Comparison of ENCODE assay signal across 20 cellular contexts in the genomic region with DNA sequence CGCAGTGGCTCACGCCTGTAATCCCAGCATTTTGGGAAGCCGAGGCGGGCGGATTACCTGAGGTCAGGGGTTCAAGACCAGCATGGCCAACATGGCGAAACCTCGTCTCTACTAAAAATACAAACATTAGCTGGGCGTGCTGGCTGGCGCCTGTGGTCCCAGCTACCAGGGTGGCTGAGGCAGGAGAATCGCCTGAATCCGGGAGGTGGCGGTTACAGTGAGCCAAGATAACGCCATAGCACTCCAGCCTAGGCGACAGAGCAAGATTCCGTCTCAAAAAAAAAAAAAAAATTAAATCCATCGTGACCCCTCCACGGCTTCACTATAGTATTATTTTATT. TPM values are rescaled to one million over a fixed set of nuclear protein-coding genes. Genes with fewer than 3 reads are reported as not detected.
DNase-seq lines count a peak whose midpoint lies in the region; ATAC-seq, FAIRE-seq and TF ChIP-seq lines count a peak whose summit lies in the region.
"Had no signal": no experiment of that assay in that cellular context is flagged by ENCODE, and none has a peak within 500 bp of the region (broad histone marks: within the 10 kb centered on the region; RNA-seq: fewer than 3 reads in every experiment).

No MANE protein-coding gene starts in this region.

- H3K27me3 ChIP-seq in spleen (replicated peaks in 1 of 7) (no peaks in the 10 kb centered on the region), osteoblast (ENCODE audit: insufficient read depth, low read length) (no peaks in the 10 kb centered on the region)
- H3K27me3 ChIP-seq: SJSA1 had no signal

- peaks cover 30% of the 10 kb centered on the region for H3K4me1 Mint-ChIP-seq in activated naive CD4-positive, alpha-beta T cell treated with anti-CD3 and anti-CD28 coated beads, Interleukin-2, amount 10 ng/mL, durations not matched to agents 7 days and 5 days
- H3K4me1 Mint-ChIP-seq in central memory CD8-positive, alpha-beta T cell = peaks cover 38% of the 10 kb centered on the region

- intact Hi-C loops in spleen (cut with DNase I; ENCODE audit: low total_unique reads) = no loop called here

- H3K27me3 Mint-ChIP-seq in activated naive CD4-positive, alpha-beta T cell treated with anti-CD3 and anti-CD28 coated beads, Interleukin-2, amount 10 ng/mL, durations not matched to agents 7 days and 5 days = no peaks in the 10 kb centered on the region
- no peaks in the 10 kb centered on the region for H3K27me3 Mint-ChIP-seq in central memory CD8-positive, alpha-beta T cell
- H3K27me3 Mint-ChIP-seq: activated naive CD8-positive, alpha-beta T cell; stimulated activated memory B cell treated with anti-CD40 and anti-IgM and Interleukin-4, amounts not matched to agents 10 μg/mL and 1 μg/mL and 100 μg/mL, for 72 hours had no signal

- CTCF ChIA-PET in activated naive CD4-positive, alpha-beta T cell treated with anti-CD3 and anti-CD28 coated beads, Interleukin-2, amount 10 ng/mL, durations not matched to agents 7 days and 5 days (lab: Charles Lee) = interaction anchor here (0.7 to 0.9 kb wide), 3 partner anchors 15 to 44 kb away, joined by 3 to 4 read pairs (median 4); no protein-coding TSS in a partner anchor
- CTCF ChIA-PET in RWPE1 (lab: Yijun Ruan, JAX) = interaction anchor here (0.6 to 0.8 kb wide), 5 partner anchors 22 to 1940 kb away, joined by 3 to 5 read pairs (median 3); no protein-coding TSS in a partner anchor

- no peak for DNase-seq in activated naive CD4-positive, alpha-beta T cell treated with anti-CD3 and anti-CD28 coated beads, Interleukin-2, amount 10 ng/mL, durations not matched to agents 7 days and 5 days
- no peak for DNase-seq in activated naive CD4-positive, alpha-beta T cell treated with anti-CD3 and anti-CD28 coated beads, Interleukin-2, amount 50 U/mL, for 16 hours
- DNase-seq in RWPE1 (ENCODE audit: low spot score) (no peak), spleen (peak; percentile 75), urothelium cell line (ENCODE audit: low spot score) (no peak), osteoblast (ENCODE audit: insufficient read length, low spot score, missing footprints) (no peak)
- no peak for DNase-seq in central memory CD8-positive, alpha-beta T cell (ENCODE audit: low spot score in 2 of 2)
- no peak for DNase-seq in central memory CD4-positive, alpha-beta T cell
- DNase-seq: NCI-H1048; NCI-H187; NCI-H526 treated with DMSO at 0.1 percent for 48 hours; small intestine; stimulated activated CD4-positive, alpha-beta T cell treated with anti-CD3 and anti-CD28 coated beads, Interleukin-2, amount 100 ng/mL, for 48 hours; T-helper 1 cell had no signal

- H3K27ac Mint-ChIP-seq in activated naive CD4-positive, alpha-beta T cell treated with anti-CD3 and anti-CD28 coated beads, Interleukin-2, amount 10 ng/mL, durations not matched to agents 7 days and 5 days = peak overlapping the region; percentile 75
- peak overlapping the region; percentile 49 for H3K27ac Mint-ChIP-seq in central memory CD8-positive, alpha-beta T cell (ENCODE audit: low read depth)

- H3K36me3 ChIP-seq in spleen = peaks cover 0 to 35% (median 23%) of the 10 kb centered on the region in 6 donors
- peaks cover 25% of the 10 kb centered on the region for H3K36me3 ChIP-seq in osteoblast (ENCODE audit: insufficient read depth, low read length)

- no peak overlapping the region for H2AFZ ChIP-seq in osteoblast (ENCODE audit: low read length)

- H3K4me3 Mint-ChIP-seq in activated naive CD4-positive, alpha-beta T cell treated with anti-CD3 and anti-CD28 coated beads, Interleukin-2, amount 10 ng/mL, durations not matched to agents 7 days and 5 days = peak overlapping the region; percentile 31
- H3K4me3 Mint-ChIP-seq in central memory CD8-positive, alpha-beta T cell = no peak overlapping the region

- TF ChIP-seq POLR2A in spleen (IDR thresholded peaks at IDR 0.05) = no peak

- H3K4me2 ChIP-seq in osteoblast (ENCODE audit: insufficient read depth, low read length) = no peak overlapping the region

- 97 to 99% (median 97%) methylated on average over 17 of the region's 17 CpGs for WGBS in spleen, 5 donors

- ATAC-seq in central memory CD8-positive, alpha-beta T cell (replicated peaks; ENCODE audit: extremely low read depth, poor library complexity, severe bottlenecking) = no peak
- ATAC-seq: stimulated activated memory B cell treated with anti-CD40 and anti-IgM and Interleukin-4, amounts not matched to agents 10 μg/mL and 1 μg/mL and 100 μg/mL, for 72 hours had no signal

- no peaks in the 10 kb centered on the region for H3K9me3 Mint-ChIP-seq in activated naive CD4-positive, alpha-beta T cell treated with anti-CD3 and anti-CD28 coated beads, Interleukin-2, amount 10 ng/mL, durations not matched to agents 7 days and 5 days
- no peaks in the 10 kb centered on the region for H3K9me3 Mint-ChIP-seq in central memory CD8-positive, alpha-beta T cell
- H3K9me3 Mint-ChIP-seq: stimulated activated memory B cell treated with anti-CD40 and anti-IgM and Interleukin-4, amounts not matched to agents 10 μg/mL and 1 μg/mL and 100 μg/mL, for 72 hours had no signal

- POLR2A ChIA-PET in RWPE1 (lab: Yijun Ruan, JAX; ENCODE audit: low non-redundant PET) = interaction anchor here (0.7 to 1.1 kb wide), 2 partner anchors 10 to 400 kb away, joined by 4 to 5 read pairs; no protein-coding TSS in a partner anchor

- H3K79me2 ChIP-seq in osteoblast (ENCODE audit: insufficient read depth, low read length) = peaks cover 42% of the 10 kb centered on the region

- peaks cover 34% of the 10 kb centered on the region for H4K20me1 ChIP-seq in osteoblast (ENCODE audit: insufficient read depth, low read length)

- FAIRE-seq in urothelium cell line (lab: Jason Lieb, UNC) = no peak
- FAIRE-seq: astrocyte, keratinocyte, RCC 7860, small intestine had no signal

- H3K9me3 ChIP-seq in spleen (no peaks in the 10 kb centered on the region), osteoblast (ENCODE audit: low read depth, low read length) (no peaks in the 10 kb centered on the region)
- H3K9me3 ChIP-seq: SJSA1 had no signal

- TF ChIP-seq CTCF in RWPE1 (conservative IDR thresholded peaks at IDR 0.05; ENCODE audit: low read depth) (no peak), spleen (IDR thresholded peaks at IDR 0.05 in 8 of 11, conservative IDR thresholded peaks at IDR 0.05 in 3 of 11) (no peak), osteoblast (IDR thresholded peaks at IDR 0.05; ENCODE audit: extremely low read depth, low read depth, low read length) (no peak)

- H3K4me1 ChIP-seq in spleen = peaks cover 18 to 38% (median 32%) of the 10 kb centered on the region in 6 donors
- peaks cover 28% of the 10 kb centered on the region for H3K4me1 ChIP-seq in osteoblast (ENCODE audit: insufficient read depth, low read length)

- H3K27ac ChIP-seq in RWPE1 = peak overlapping the region; percentile 87
- H3K27ac ChIP-seq in spleen = no peak overlapping the region
- H3K27ac ChIP-seq in osteoblast (ENCODE audit: low read depth, low read length) = no peak overlapping the region

- H3K4me3 ChIP-seq in spleen (no peak overlapping the region), osteoblast (ENCODE audit: insufficient read depth, low read length) (no peak overlapping the region)

- H3K36me3 Mint-ChIP-seq in activated naive CD4-positive, alpha-beta T cell treated with anti-CD3 and anti-CD28 coated beads, Interleukin-2, amount 10 ng/mL, durations not matched to agents 7 days and 5 days = peaks cover 37% of the 10 kb centered on the region
- H3K36me3 Mint-ChIP-seq in central memory CD8-positive, alpha-beta T cell (ENCODE audit: insufficient read depth) = peaks cover 44% of the 10 kb centered on the region

RNA-seq across cellular contexts. Expression of a gene that starts 1.2 kb away (rescaled TPM):
- total RNA-seq in spleen (100 to 1,000 TPM in 6 of 7 donors, 10 to 100 TPM in 1; 93.9 to 247 (median 234) TPM), osteoblast (165 and 166 TPM in 2 replicates)
- polyA plus RNA-seq in spleen = 100 to 1,000 TPM; 183 to 215 (median 203) TPM

RNA-seq across cellular contexts. Expression of a gene that starts 1.2 kb away (rescaled TPM):
- total RNA-seq in spleen = 100 to 1,000 TPM in 1 of 7 donors, 10 to 100 TPM in 6; 44.6 to 100 (median 89.1) TPM
- 10 to 100 TPM; 10.6 to 17.9 (median 14.4) TPM for polyA plus RNA-seq in spleen
- 57.8 and 62.6 TPM in 2 replicates for total RNA-seq in osteoblast

RNA-seq across cellular contexts. Expression of a gene that starts 33.2 kb away (rescaled TPM):
- total RNA-seq in spleen = 10 to 100 TPM; 22.8 to 40.8 (median 25.6) TPM
- polyA plus RNA-seq in spleen = 10 to 100 TPM; 21.3 to 33.8 (median 29.7) TPM
- 21.7 and 29.5 TPM in 2 replicates for total RNA-seq in osteoblast

RNA-seq across cellular contexts. Expression of a gene that starts 33.3 kb away (rescaled TPM):
- 100 to 1,000 TPM in 3 of 7 donors, 10 to 100 TPM in 4; 66.2 to 166 (median 75.7) TPM for total RNA-seq in spleen
- 100 to 1,000 TPM; 333 to 372 (median 354) TPM for polyA plus RNA-seq in spleen
- total RNA-seq in osteoblast = 108 and 124 TPM in 2 replicates

RNA-seq across cellular contexts. Expression of a gene that starts 50.3 kb away (rescaled TPM):
- 10 to 100 TPM in 5 of 7 donors, 1 to 10 TPM in 2; 2.5 to 32.1 (median 14.7) TPM for total RNA-seq in spleen
- polyA plus RNA-seq in spleen = 10 to 100 TPM in 1 of 3 donors, 1 to 10 TPM in 2; 5.2 to 10.9 (median 5.7) TPM
- 3.2 and 4.0 TPM in 2 replicates for total RNA-seq in osteoblast
